ENCODE assay signal across 1 cellular context in genomic region chr2:84302513-84303412, GRCh38.
TF ChIP-seq lines count a peak whose summit lies in the region.

No MANE protein-coding gene starts in this region.

TF ChIP-seq in HepG2, 621 proteins besides CTCF, POLR2A, EP300 and RAD21 (continued from another document and continues in another):
- TF ChIP-seq, protein P1, sequence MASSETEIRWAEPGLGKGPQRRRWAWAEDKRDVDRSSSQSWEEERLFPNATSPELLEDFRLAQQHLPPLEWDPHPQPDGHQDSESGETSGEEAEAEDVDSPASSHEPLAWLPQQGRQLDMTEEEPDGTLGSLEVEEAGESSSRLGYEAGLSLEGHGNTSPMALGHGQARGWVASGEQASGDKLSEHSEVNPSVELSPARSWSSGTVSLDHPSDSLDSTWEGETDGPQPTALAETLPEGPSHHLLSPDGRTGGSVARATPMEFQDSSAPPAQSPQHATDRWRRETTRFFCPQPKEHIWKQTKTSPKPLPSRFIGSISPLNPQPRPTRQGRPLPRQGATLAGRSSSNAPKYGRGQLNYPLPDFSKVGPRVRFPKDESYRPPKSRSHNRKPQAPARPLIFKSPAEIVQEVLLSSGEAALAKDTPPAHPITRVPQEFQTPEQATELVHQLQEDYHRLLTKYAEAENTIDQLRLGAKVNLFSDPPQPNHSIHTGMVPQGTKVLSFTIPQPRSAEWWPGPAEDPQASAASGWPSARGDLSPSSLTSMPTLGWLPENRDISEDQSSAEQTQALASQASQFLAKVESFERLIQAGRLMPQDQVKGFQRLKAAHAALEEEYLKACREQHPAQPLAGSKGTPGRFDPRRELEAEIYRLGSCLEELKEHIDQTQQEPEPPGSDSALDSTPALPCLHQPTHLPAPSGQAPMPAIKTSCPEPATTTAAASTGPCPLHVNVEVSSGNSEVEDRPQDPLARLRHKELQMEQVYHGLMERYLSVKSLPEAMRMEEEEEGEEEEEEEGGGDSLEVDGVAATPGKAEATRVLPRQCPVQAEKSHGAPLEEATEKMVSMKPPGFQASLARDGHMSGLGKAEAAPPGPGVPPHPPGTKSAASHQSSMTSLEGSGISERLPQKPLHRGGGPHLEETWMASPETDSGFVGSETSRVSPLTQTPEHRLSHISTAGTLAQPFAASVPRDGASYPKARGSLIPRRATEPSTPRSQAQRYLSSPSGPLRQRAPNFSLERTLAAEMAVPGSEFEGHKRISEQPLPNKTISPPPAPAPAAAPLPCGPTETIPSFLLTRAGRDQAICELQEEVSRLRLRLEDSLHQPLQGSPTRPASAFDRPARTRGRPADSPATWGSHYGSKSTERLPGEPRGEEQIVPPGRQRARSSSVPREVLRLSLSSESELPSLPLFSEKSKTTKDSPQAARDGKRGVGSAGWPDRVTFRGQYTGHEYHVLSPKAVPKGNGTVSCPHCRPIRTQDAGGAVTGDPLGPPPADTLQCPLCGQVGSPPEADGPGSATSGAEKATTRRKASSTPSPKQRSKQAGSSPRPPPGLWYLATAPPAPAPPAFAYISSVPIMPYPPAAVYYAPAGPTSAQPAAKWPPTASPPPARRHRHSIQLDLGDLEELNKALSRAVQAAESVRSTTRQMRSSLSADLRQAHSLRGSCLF (CRISPR knock-in tag; IDR thresholded peaks at IDR 0.05; ENCODE audit: borderline replicate concordance): no peak
- TF ChIP-seq ZNF616 (CRISPR knock-in tag; IDR thresholded peaks at IDR 0.05; ENCODE audit: low read depth) (no peak), KLF15 (CRISPR knock-in tag; IDR thresholded peaks at IDR 0.05; ENCODE audit: borderline replicate concordance) (no peak), TMF1 (CRISPR knock-in tag; IDR thresholded peaks at IDR 0.05; ENCODE audit: low read depth) (no peak), DNMT1 (CRISPR knock-in tag; IDR thresholded peaks at IDR 0.05) (no peak), NR2F2 (IDR thresholded peaks at IDR 0.05; ENCODE audit: borderline replicate concordance, low read depth) (peak; percentile 98), TOPORS (CRISPR knock-in tag; IDR thresholded peaks at IDR 0.05) (peak; percentile 65; the same call in 1 of the 2 replicates), CREM (IDR thresholded peaks at IDR 0.05) (peak; percentile 80; the same call in 1 of the 2 replicates), CREM (CRISPR knock-in tag; IDR thresholded peaks at IDR 0.05) (no peak), HNRNPH1 (optimal IDR thresholded peaks at IDR 0.05; ENCODE audit: low read depth, low read length) (no peak), ZBTB46 (CRISPR knock-in tag; IDR thresholded peaks at IDR 0.05; ENCODE audit: borderline replicate concordance) (no peak), ZKSCAN1 (IDR thresholded peaks at IDR 0.05; ENCODE audit: low read length) (no peak), ZNF598 (CRISPR knock-in tag; IDR thresholded peaks at IDR 0.05; ENCODE audit: borderline replicate concordance) (no peak), MLLT10 (CRISPR knock-in tag; IDR thresholded peaks at IDR 0.05) (no peak), MNT (IDR thresholded peaks at IDR 0.05) (no peak), ZNF772 (CRISPR knock-in tag; IDR thresholded peaks at IDR 0.05) (no peak), TARDBP (CRISPR knock-in tag; IDR thresholded peaks at IDR 0.05) (peak; percentile 53; the same call in 1 of the 2 replicates), ZBTB39 (CRISPR knock-in tag; IDR thresholded peaks at IDR 0.05) (peak; percentile 63; the same call in 1 of the 2 replicates), ZNF674 (CRISPR knock-in tag; IDR thresholded peaks at IDR 0.05; ENCODE audit: low read depth) (0 out of 2 replicates have a peak, but pooled peaks have one; percentile 63), POGZ (CRISPR knock-in tag; IDR thresholded peaks at IDR 0.05) (peak; percentile 81), ZNF567 (CRISPR knock-in tag; IDR thresholded peaks at IDR 0.05; ENCODE audit: borderline replicate concordance) (0 out of 2 replicates have a peak, but pooled peaks have one; percentile 70), SIX1 (CRISPR knock-in tag; IDR thresholded peaks at IDR 0.05; ENCODE audit: borderline replicate concordance) (no peak), MAFK (conservative IDR thresholded peaks at IDR 0.05 in 1 of 2, IDR thresholded peaks at IDR 0.05 in 1 of 2; ENCODE audit: low read length in 2 of 2) (no peak), ZNF280B (CRISPR knock-in tag; IDR thresholded peaks at IDR 0.05; ENCODE audit: borderline replicate concordance) (no peak), TBX2 (CRISPR knock-in tag; IDR thresholded peaks at IDR 0.05; ENCODE audit: borderline replicate concordance) (peak; percentile 38; the same call in 1 of the 2 replicates), CBFB (CRISPR knock-in tag; IDR thresholded peaks at IDR 0.05) (no peak), ZNF275 (CRISPR knock-in tag; IDR thresholded peaks at IDR 0.05; ENCODE audit: borderline replicate concordance) (no peak), ARID2 (CRISPR knock-in tag; IDR thresholded peaks at IDR 0.05; ENCODE audit: borderline replicate concordance) (no peak), SETDB1 (CRISPR knock-in tag; IDR thresholded peaks at IDR 0.05; ENCODE audit: borderline replicate concordance) (no peak), CAMTA2 (CRISPR knock-in tag; IDR thresholded peaks at IDR 0.05; ENCODE audit: borderline replicate concordance) (no peak), FOXA1 (IDR thresholded peaks at IDR 0.05) (no peak), FOXA1 (CRISPR knock-in tag; IDR thresholded peaks at IDR 0.05) (no peak), PPARG (CRISPR knock-in tag; conservative IDR thresholded peaks at IDR 0.05) (peak; percentile 67; the same call in 1 of the 2 replicates), PAF1 (CRISPR knock-in tag; IDR thresholded peaks at IDR 0.05) (no peak), ZSCAN22 (CRISPR knock-in tag; IDR thresholded peaks at IDR 0.05) (no peak), NR0B2 (CRISPR knock-in tag; IDR thresholded peaks at IDR 0.05) (no peak), SMAD1 (CRISPR knock-in tag; IDR thresholded peaks at IDR 0.05; ENCODE audit: borderline replicate concordance, low read depth) (no peak), ZNF205 (CRISPR knock-in tag; IDR thresholded peaks at IDR 0.05) (0 out of 2 replicates have a peak, but pooled peaks have one; percentile 62), RNF2 (conservative IDR thresholded peaks at IDR 0.05; ENCODE audit: low read depth) (no peak)
- TF ChIP-seq, protein P2, sequence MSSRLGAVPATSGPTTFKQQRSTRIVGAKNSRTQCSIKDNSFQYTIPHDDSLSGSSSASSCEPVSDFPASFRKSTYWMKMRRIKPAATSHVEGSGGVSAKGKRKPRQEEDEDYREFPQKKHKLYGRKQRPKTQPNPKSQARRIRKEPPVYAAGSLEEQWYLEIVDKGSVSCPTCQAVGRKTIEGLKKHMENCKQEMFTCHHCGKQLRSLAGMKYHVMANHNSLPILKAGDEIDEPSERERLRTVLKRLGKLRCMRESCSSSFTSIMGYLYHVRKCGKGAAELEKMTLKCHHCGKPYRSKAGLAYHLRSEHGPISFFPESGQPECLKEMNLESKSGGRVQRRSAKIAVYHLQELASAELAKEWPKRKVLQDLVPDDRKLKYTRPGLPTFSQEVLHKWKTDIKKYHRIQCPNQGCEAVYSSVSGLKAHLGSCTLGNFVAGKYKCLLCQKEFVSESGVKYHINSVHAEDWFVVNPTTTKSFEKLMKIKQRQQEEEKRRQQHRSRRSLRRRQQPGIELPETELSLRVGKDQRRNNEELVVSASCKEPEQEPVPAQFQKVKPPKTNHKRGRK (CRISPR knock-in tag; IDR thresholded peaks at IDR 0.05): 0 out of 2 replicates have a peak, but pooled peaks have one; percentile 38
- TF ChIP-seq, protein P3, sequence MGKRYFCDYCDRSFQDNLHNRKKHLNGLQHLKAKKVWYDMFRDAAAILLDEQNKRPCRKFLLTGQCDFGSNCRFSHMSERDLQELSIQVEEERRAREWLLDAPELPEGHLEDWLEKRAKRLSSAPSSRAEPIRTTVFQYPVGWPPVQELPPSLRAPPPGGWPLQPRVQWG (CRISPR knock-in tag; IDR thresholded peaks at IDR 0.05; ENCODE audit: borderline replicate concordance, low read depth): no peak
- TF ChIP-seq, protein P4, sequence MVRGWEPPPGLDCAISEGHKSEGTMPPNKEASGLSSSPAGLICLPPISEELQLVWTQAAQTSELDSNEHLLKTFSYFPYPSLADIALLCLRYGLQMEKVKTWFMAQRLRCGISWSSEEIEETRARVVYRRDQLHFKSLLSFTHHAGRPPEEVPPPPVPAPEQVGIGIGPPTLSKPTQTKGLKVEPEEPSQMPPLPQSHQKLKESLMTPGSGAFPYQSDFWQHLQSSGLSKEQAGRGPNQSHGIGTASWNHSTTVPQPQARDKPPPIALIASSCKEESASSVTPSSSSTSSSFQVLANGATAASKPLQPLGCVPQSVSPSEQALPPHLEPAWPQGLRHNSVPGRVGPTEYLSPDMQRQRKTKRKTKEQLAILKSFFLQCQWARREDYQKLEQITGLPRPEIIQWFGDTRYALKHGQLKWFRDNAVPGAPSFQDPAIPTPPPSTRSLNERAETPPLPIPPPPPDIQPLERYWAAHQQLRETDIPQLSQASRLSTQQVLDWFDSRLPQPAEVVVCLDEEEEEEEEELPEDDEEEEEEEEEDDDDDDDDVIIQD (CRISPR knock-in tag; IDR thresholded peaks at IDR 0.05; ENCODE audit: low read depth): no peak
- TF ChIP-seq, protein P5, sequence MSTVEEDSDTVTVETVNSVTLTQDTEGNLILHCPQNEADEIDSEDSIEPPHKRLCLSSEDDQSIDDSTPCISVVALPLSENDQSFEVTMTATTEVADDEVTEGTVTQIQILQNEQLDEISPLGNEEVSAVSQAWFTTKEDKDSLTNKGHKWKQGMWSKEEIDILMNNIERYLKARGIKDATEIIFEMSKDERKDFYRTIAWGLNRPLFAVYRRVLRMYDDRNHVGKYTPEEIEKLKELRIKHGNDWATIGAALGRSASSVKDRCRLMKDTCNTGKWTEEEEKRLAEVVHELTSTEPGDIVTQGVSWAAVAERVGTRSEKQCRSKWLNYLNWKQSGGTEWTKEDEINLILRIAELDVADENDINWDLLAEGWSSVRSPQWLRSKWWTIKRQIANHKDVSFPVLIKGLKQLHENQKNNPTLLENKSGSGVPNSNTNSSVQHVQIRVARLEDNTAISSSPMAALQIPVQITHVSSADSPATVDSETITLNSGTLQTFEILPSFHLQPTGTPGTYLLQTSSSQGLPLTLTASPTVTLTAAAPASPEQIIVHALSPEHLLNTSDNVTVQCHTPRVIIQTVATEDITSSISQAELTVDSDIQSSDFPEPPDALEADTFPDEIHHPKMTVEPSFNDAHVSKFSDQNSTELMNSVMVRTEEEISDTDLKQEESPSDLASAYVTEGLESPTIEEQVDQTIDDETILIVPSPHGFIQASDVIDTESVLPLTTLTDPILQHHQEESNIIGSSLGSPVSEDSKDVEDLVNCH (CRISPR knock-in tag; IDR thresholded peaks at IDR 0.05): no peak
